ENCODE assay signal across 8 cellular contexts in genomic region chr5:57338068-57338848, GRCh38.
A peak's percentile ranks its signal among the peaks of the same experiment; 100 is the strongest.
DNase-seq lines count a peak whose midpoint lies in the region; ATAC-seq and TF ChIP-seq lines count a peak whose summit lies in the region.

No MANE protein-coding gene starts in this region.

- TF ChIP-seq CTCF in AG04450 (IDR thresholded peaks at IDR 0.05; ENCODE audit: low read depth, low read length) (peak; percentile 33; the same call in 1 of the 2 replicates), GM12874 (IDR thresholded peaks at IDR 0.05; ENCODE audit: insufficient read depth, low read depth, low read length) (peak; percentile 64)

- no peak overlapping the region for H3K27ac ChIP-seq in AG04450 (ENCODE audit: low read depth, low read length)

- CTCF ChIA-PET in AG04450 (lab: Charles Lee) = interaction anchor here (0.5 to 0.7 kb wide), 4 partner anchors 10 to 441 kb away, joined by 3 read pairs; no protein-coding TSS in a partner anchor

- DNase-seq in AG04450 (ENCODE audit: low read depth, low spot score) = no peak
- peak; percentile 78 for DNase-seq in HT-29 (ENCODE audit: low spot score)
- no peak for DNase-seq in adipocyte (ENCODE audit: low read depth)
- peak; percentile 14 for DNase-seq in myocyte (ENCODE audit: low read depth)
- no peak for DNase-seq in KG1 (lab: John Stamatoyannopoulos, UW)
- DNase-seq in COLO668 (lab: John Stamatoyannopoulos, UW; ENCODE audit: unreplicated experiment) = no peak

- H3K4me3 ChIP-seq in AG04450 (ENCODE audit: low read depth, low read length) (no peak overlapping the region), adipocyte (ENCODE audit: low read length) (no peak overlapping the region)

- no peaks in the 10 kb centered on the region for H3K27me3 ChIP-seq in AG04450 (ENCODE audit: control insufficient read depth, insufficient read depth, low read length)
- H3K27me3 ChIP-seq in adipocyte (replicated peaks; ENCODE audit: control insufficient read depth, insufficient read depth, low read length) = no peaks in the 10 kb centered on the region

- no peak for ATAC-seq in HG03571 (IDR thresholded peaks at IDR 0.05; ENCODE audit: unreplicated experiment)

- H3K9ac ChIP-seq in adipocyte (ENCODE audit: low read length) = peak overlapping the region; percentile 8

- POLR2A ChIA-PET in AG04450 (lab: Yijun Ruan, JAX) = no interaction called here

- H3K9me3 ChIP-seq in AG04450 (ENCODE audit: control insufficient read depth, insufficient read depth, low read length) = no peaks in the 10 kb centered on the region
- H3K9me3 ChIP-seq in adipocyte (ENCODE audit: control insufficient read depth, low read length) = no peaks in the 10 kb centered on the region

- no peaks in the 10 kb centered on the region for H3K36me3 ChIP-seq in adipocyte (ENCODE audit: control insufficient read depth, insufficient read depth, low read length, severe bottlenecking)

- H3K4me1 ChIP-seq in adipocyte (ENCODE audit: control insufficient read depth, insufficient read depth, low read length) = peaks cover 4% of the 10 kb centered on the region

Comparison
In these comparisons a context has a peak if more than half of its experiments do, and no peak if none do; other contexts are left out.
1. DNase-seq: peak in HT-29 (single experiment) and myocyte (single experiment); none in AG04450 (single experiment), adipocyte (single experiment), KG1 (single experiment) and COLO668 (single experiment).